Comparison of ENCODE assay signal across 13 cellular contexts in the genomic region with DNA sequence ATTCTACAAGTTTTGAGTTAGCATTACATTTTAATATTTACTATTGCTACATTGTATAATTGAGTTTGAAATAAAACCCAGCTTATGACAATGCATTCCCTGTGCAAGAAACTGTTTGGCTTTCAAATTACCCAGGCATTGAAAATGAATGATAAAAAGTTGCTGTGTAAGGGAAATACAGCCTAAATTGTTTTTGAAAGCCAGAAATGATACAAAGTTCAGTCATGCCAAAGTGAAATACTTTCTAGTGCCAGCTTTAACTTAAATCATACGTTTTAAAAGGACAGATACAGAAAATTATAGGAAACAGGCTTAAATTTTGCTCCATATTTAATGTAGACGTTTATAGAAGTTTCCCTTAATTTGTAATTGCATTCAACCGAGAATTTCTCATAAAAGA. TPM values are rescaled to one million over a fixed set of nuclear protein-coding genes. Genes with fewer than 3 reads are reported as not detected.
DNase-seq lines count a peak whose midpoint lies in the region; ATAC-seq and TF ChIP-seq lines count a peak whose summit lies in the region.
"Had no signal": no experiment of that assay in that cellular context is flagged by ENCODE, and none has a peak within 500 bp of the region (broad histone marks: within the 10 kb centered on the region; RNA-seq: fewer than 3 reads in every experiment).

No MANE protein-coding gene starts in this region.

- no peaks in the 10 kb centered on the region for H3K27me3 Mint-ChIP-seq in activated CD8-positive, alpha-beta memory T cell treated with anti-CD3 and anti-CD28 coated beads, Interleukin-2, amount 10 ng/mL, durations not matched to agents 7 days and 5 days
- H3K27me3 Mint-ChIP-seq in stimulated activated memory B cell treated with anti-CD40 and anti-IgM and Interleukin-4, amounts not matched to agents 10 μg/mL and 1 μg/mL and 100 μg/mL, for 72 hours: no peaks in the 10 kb centered on the region

- H3K4me1 Mint-ChIP-seq in activated CD8-positive, alpha-beta memory T cell treated with anti-CD3 and anti-CD28 coated beads, Interleukin-2, amount 10 ng/mL, durations not matched to agents 7 days and 5 days: peaks cover 44% of the 10 kb centered on the region
- peaks cover 42% of the 10 kb centered on the region for H3K4me1 Mint-ChIP-seq in stimulated activated memory B cell treated with anti-CD40 and anti-IgM and Interleukin-4, amounts not matched to agents 10 μg/mL and 1 μg/mL and 100 μg/mL, for 72 hours

- H3K36me3 Mint-ChIP-seq in activated CD8-positive, alpha-beta memory T cell treated with anti-CD3 and anti-CD28 coated beads, Interleukin-2, amount 10 ng/mL, durations not matched to agents 7 days and 5 days: peaks cover 57% of the 10 kb centered on the region
- H3K36me3 Mint-ChIP-seq in stimulated activated memory B cell treated with anti-CD40 and anti-IgM and Interleukin-4, amounts not matched to agents 10 μg/mL and 1 μg/mL and 100 μg/mL, for 72 hours: peaks cover 22% of the 10 kb centered on the region

- no peak for ATAC-seq in activated CD8-positive, alpha-beta memory T cell treated with anti-CD3 and anti-CD28 coated beads, Interleukin-2, amount 10 ng/mL, durations not matched to agents 7 days and 5 days
- no peak for ATAC-seq in stimulated activated memory B cell treated with anti-CD40 and anti-IgM and Interleukin-4, amounts not matched to agents 10 μg/mL and 1 μg/mL and 100 μg/mL, for 72 hours

- CTCF ChIA-PET in activated CD8-positive, alpha-beta memory T cell treated with anti-CD3 and anti-CD28 coated beads, Interleukin-2, amount 10 ng/mL, durations not matched to agents 7 days and 5 days (lab: Charles Lee): interaction anchor here (1.0 to 4.0 kb wide), 6 partner anchors 11 to 38 kb away, joined by 3 to 32 read pairs (median 4); partner anchors contain the start of genes DNAAF2, LRR1 and RPS29

- peak overlapping the region; percentile 80 for H3K27ac Mint-ChIP-seq in activated CD8-positive, alpha-beta memory T cell treated with anti-CD3 and anti-CD28 coated beads, Interleukin-2, amount 10 ng/mL, durations not matched to agents 7 days and 5 days
- peak overlapping the region; percentile 22 for H3K27ac Mint-ChIP-seq in stimulated activated memory B cell treated with anti-CD40 and anti-IgM and Interleukin-4, amounts not matched to agents 10 μg/mL and 1 μg/mL and 100 μg/mL, for 72 hours
- H3K27ac Mint-ChIP-seq: H9 had no signal

- TF ChIP-seq CTCF in WI38 (IDR thresholded peaks at IDR 0.05; ENCODE audit: low read depth, low read length): no peak

- no peaks in the 10 kb centered on the region for H3K9me3 Mint-ChIP-seq in activated CD8-positive, alpha-beta memory T cell treated with anti-CD3 and anti-CD28 coated beads, Interleukin-2, amount 10 ng/mL, durations not matched to agents 7 days and 5 days (ENCODE audit: low read depth)
- no peaks in the 10 kb centered on the region for H3K9me3 Mint-ChIP-seq in stimulated activated memory B cell treated with anti-CD40 and anti-IgM and Interleukin-4, amounts not matched to agents 10 μg/mL and 1 μg/mL and 100 μg/mL, for 72 hours
- H3K9me3 Mint-ChIP-seq: H9 had no signal

- no peak for DNase-seq in activated CD8-positive, alpha-beta memory T cell treated with anti-CD3 and anti-CD28 coated beads, Interleukin-2, amount 10 ng/mL, durations not matched to agents 7 days and 5 days
- DNase-seq in activated CD8-positive, alpha-beta memory T cell treated with anti-CD3 and anti-CD28 coated beads, Interleukin-2, amount 50 U/mL, for 4 hours: no peak
- DNase-seq in fibroblast of peridontal ligament (ENCODE audit: extremely low read depth): peak; percentile 45
- no peak for DNase-seq in COLO829 (ENCODE audit: low spot score)
- no peak for DNase-seq in activated effector memory CD4-positive, alpha-beta T cell treated with anti-CD3 and anti-CD28 coated beads, Interleukin-2, amount 50 U/mL, for 16 hours
- no peak for DNase-seq in NCI-H2227 (lab: John Stamatoyannopoulos, UW; ENCODE audit: unreplicated experiment)
- DNase-seq: adrenal gland; H9; NCI-H2171 treated with DMSO at 0.1 percent for 48 hours; stimulated activated CD4-positive, alpha-beta T cell treated with anti-CD3 and anti-CD28 coated beads, Interleukin-2, amount 100 ng/mL, for 24 hours had no signal

- H3K4me3 ChIP-seq in WI38 (ENCODE audit: low read depth, low read length): peak overlapping the region; percentile 96
- H3K4me3 ChIP-seq: lung had no signal

- peak overlapping the region; percentile 84 for H3K4me3 Mint-ChIP-seq in activated CD8-positive, alpha-beta memory T cell treated with anti-CD3 and anti-CD28 coated beads, Interleukin-2, amount 10 ng/mL, durations not matched to agents 7 days and 5 days
- H3K4me3 Mint-ChIP-seq in stimulated activated memory B cell treated with anti-CD40 and anti-IgM and Interleukin-4, amounts not matched to agents 10 μg/mL and 1 μg/mL and 100 μg/mL, for 72 hours: peak overlapping the region; percentile 47

RNA-seq across cellular contexts. Expression of gene MGAT2, which starts 2.8 kb away (rescaled TPM):
- total RNA-seq in activated CD8-positive, alpha-beta memory T cell treated with anti-CD3 and anti-CD28 coated beads, Interleukin-2, amount 10 ng/mL, durations not matched to agents 7 days and 5 days: 10 to 100 TPM; 68.4 to 75.9 TPM

RNA-seq across cellular contexts. Expression of gene RPL36AL, which starts 3.0 kb away (rescaled TPM):
- 100 to 1,000 TPM; 245 to 248 TPM for total RNA-seq in activated CD8-positive, alpha-beta memory T cell treated with anti-CD3 and anti-CD28 coated beads, Interleukin-2, amount 10 ng/mL, durations not matched to agents 7 days and 5 days

RNA-seq across cellular contexts. Expression of gene DNAAF2, which starts 11.7 kb away (rescaled TPM):
- 10 to 100 TPM in 1 of 2 experiments, 1 to 10 TPM in 1; 8.7 to 11.5 TPM for total RNA-seq in activated CD8-positive, alpha-beta memory T cell treated with anti-CD3 and anti-CD28 coated beads, Interleukin-2, amount 10 ng/mL, durations not matched to agents 7 days and 5 days

RNA-seq across cellular contexts. Expression of gene LRR1, which starts 24.6 kb away (rescaled TPM):
- 10 to 100 TPM; 64.4 to 71.3 TPM for total RNA-seq in activated CD8-positive, alpha-beta memory T cell treated with anti-CD3 and anti-CD28 coated beads, Interleukin-2, amount 10 ng/mL, durations not matched to agents 7 days and 5 days

RNA-seq across cellular contexts. Expression of gene RPS29, which starts 37.2 kb away (rescaled TPM):
- total RNA-seq in activated CD8-positive, alpha-beta memory T cell treated with anti-CD3 and anti-CD28 coated beads, Interleukin-2, amount 10 ng/mL, durations not matched to agents 7 days and 5 days: 1,000 to 10,000 TPM; 1,378 to 1,419 TPM
